Comparison of ENCODE assay signal across 20 cellular contexts in genomic region chr18:77321823-77322805, GRCh38.
DNase-seq lines count a peak whose midpoint lies in the region; ATAC-seq and TF ChIP-seq lines count a peak whose summit lies in the region.
"Had no signal": no experiment of that assay in that cellular context is flagged by ENCODE, and none has a peak within 500 bp of the region (broad histone marks: within the 10 kb centered on the region; RNA-seq: fewer than 3 reads in every experiment).

No MANE protein-coding gene starts in this region.

- peak; percentile 17 for DNase-seq in Daoy (ENCODE audit: low read depth)
- no peak for DNase-seq in Panc1 (ENCODE audit: low read depth, low spot score)
- no peak for DNase-seq in epithelial cell of proximal tubule (ENCODE audit: low read depth)
- DNase-seq in SK-N-DZ (ENCODE audit: low spot score): no peak
- no peak for DNase-seq in CD8-positive, alpha-beta memory T cell
- DNase-seq in A172 (ENCODE audit: low spot score): no peak
- DNase-seq: activated gamma-delta T cell; CD4-positive, alpha-beta T cell; H7; heart right ventricle; naive thymus-derived CD4-positive, alpha-beta T cell; NCI-H1105; NCI-H526; stimulated activated CD4-positive, alpha-beta T cell treated with anti-CD3 and anti-CD28 coated beads, Interleukin-2, amount 100 ng/mL, for 24 hours; stimulated activated naive CD4-positive, alpha-beta T cell; T-helper 1 cell had no signal

- peaks cover 14 to 66% of the 10 kb centered on the region in 2 donors for H3K27me3 Mint-ChIP-seq in CD8-positive, alpha-beta memory T cell

- CTCF ChIA-PET in Panc1 (lab: Charles Lee): no interaction called here
- CTCF ChIA-PET in CD8-positive, alpha-beta memory T cell (lab: Charles Lee): interaction anchor here (1.0 kb wide), 1 partner anchor 17 kb away, joined by 3 read pairs; no protein-coding TSS in a partner anchor

- TF ChIP-seq CTCF in Panc1 (IDR thresholded peaks at IDR 0.05): no peak
- no peak for TF ChIP-seq CTCF in epithelial cell of proximal tubule (conservative IDR thresholded peaks at IDR 0.05; ENCODE audit: low read depth, low read length)
- TF ChIP-seq CTCF in neural cell (IDR thresholded peaks at IDR 0.05; ENCODE audit: poor library complexity, severe bottlenecking): no peak

- H3K9me3 ChIP-seq in Panc1 (ENCODE audit: control insufficient read depth, insufficient read depth, low read depth, low read length) (no peaks in the 10 kb centered on the region), neural cell (ENCODE audit: low read length) (no peaks in the 10 kb centered on the region)
- no peaks in the 10 kb centered on the region for H3K9me3 ChIP-seq in CD8-positive, alpha-beta memory T cell (ENCODE audit: low read length)
- H3K9me3 ChIP-seq: breast epithelium, heart right ventricle had no signal

- no peak overlapping the region for H3K4me3 Mint-ChIP-seq in CD8-positive, alpha-beta memory T cell
- H3K4me3 Mint-ChIP-seq: CD4-positive, alpha-beta T cell; memory B cell; naive thymus-derived CD4-positive, alpha-beta T cell had no signal

- peaks cover 8% of the 10 kb centered on the region for H3K27me3 ChIP-seq in Panc1 (ENCODE audit: control insufficient read depth, insufficient read depth, low read length)
- H3K27me3 ChIP-seq in neural cell (ENCODE audit: insufficient read depth, low read depth, low read length): no peaks in the 10 kb centered on the region
- H3K27me3 ChIP-seq in CD8-positive, alpha-beta memory T cell (ENCODE audit: insufficient read depth, low read length, poor library complexity, severe bottlenecking): no peaks in the 10 kb centered on the region

- H3K36me3 Mint-ChIP-seq in CD8-positive, alpha-beta memory T cell: no peaks in the 10 kb centered on the region
- H3K36me3 Mint-ChIP-seq: memory B cell; naive thymus-derived CD4-positive, alpha-beta T cell had no signal

- H3K4me3 ChIP-seq in Panc1 (ENCODE audit: low read depth in 2 of 2, low read length in 2 of 2) (no peak overlapping the region), epithelial cell of proximal tubule (ENCODE audit: low read depth, low read length) (peak overlapping the region; percentile 6), neural cell (ENCODE audit: low read length) (no peak overlapping the region)
- no peak overlapping the region for H3K4me3 ChIP-seq in CD8-positive, alpha-beta memory T cell (ENCODE audit: low read length)
- H3K4me3 ChIP-seq: breast epithelium, heart right ventricle had no signal

- H3K9me3 Mint-ChIP-seq in CD8-positive, alpha-beta memory T cell: peaks cover 0 to 1% (median 0%) of the 10 kb centered on the region in 5 donors
- H3K9me3 Mint-ChIP-seq: CD4-positive, alpha-beta T cell; memory B cell; naive thymus-derived CD4-positive, alpha-beta T cell had no signal

- POLR2A ChIA-PET in Panc1 (lab: Charles Lee): interaction anchor here (0.5 to 0.6 kb wide), 2 partner anchors 33 to 74 kb away, joined by 3 to 6 read pairs; no protein-coding TSS in a partner anchor
- POLR2A ChIA-PET in CD8-positive, alpha-beta memory T cell (lab: Charles Lee): no interaction called here

- TF ChIP-seq EP300 in neural cell (conservative IDR thresholded peaks at IDR 0.05; ENCODE audit: poor library complexity, severe bottlenecking): no peak

- intact Hi-C loops in Panc1 (cut with micrococcal nuclease; ENCODE audit: unreplicated experiment): no loop called here

- H3K79me2 ChIP-seq in neural cell (replicated peaks; ENCODE audit: insufficient read depth, low read length): no peaks in the 10 kb centered on the region

- H3K9me2 ChIP-seq in neural cell (ENCODE audit: insufficient read depth, low read length): no peaks in the 10 kb centered on the region

- no peaks in the 10 kb centered on the region for H3F3A ChIP-seq in neural cell (ENCODE audit: insufficient read depth, low read length, poor library complexity, severe bottlenecking)

- H4K20me1 ChIP-seq in neural cell (ENCODE audit: insufficient read depth): no peaks in the 10 kb centered on the region

- H3K4me2 ChIP-seq in neural cell (ENCODE audit: low read length): no peak overlapping the region
- H3K4me2 ChIP-seq: KMS-11 had no signal

- in situ Hi-C loops in Panc1 (cut with HindIII; ENCODE audit: low pct_unique_long_range_greater_than_20kb, low sequenced_read_pairs): no loop called here

- H3K36me3 ChIP-seq in Panc1 (ENCODE audit: control insufficient read depth, insufficient read depth, low read length): no peaks in the 10 kb centered on the region
- no peaks in the 10 kb centered on the region for H3K36me3 ChIP-seq in neural cell (ENCODE audit: insufficient read depth, low read length)
- no peaks in the 10 kb centered on the region for H3K36me3 ChIP-seq in CD8-positive, alpha-beta memory T cell (ENCODE audit: insufficient read depth, low read length)
- H3K36me3 ChIP-seq: breast epithelium, heart right ventricle had no signal

- 0 out of 2 replicates have a peak, but pooled peaks have one; percentile 41 for ATAC-seq in Panc1
- ATAC-seq: naive thymus-derived CD4-positive, alpha-beta T cell had no signal

- BruUV-seq in Panc1 (replicated peaks; lab: Mats Ljungman, UMichigan): no TSS peak

- no peaks in the 10 kb centered on the region for H3K4me1 Mint-ChIP-seq in CD8-positive, alpha-beta memory T cell
- H3K4me1 Mint-ChIP-seq: memory B cell; naive thymus-derived CD4-positive, alpha-beta T cell had no signal

- no peak overlapping the region for H2AFZ ChIP-seq in neural cell (ENCODE audit: low read depth, low read length)

- H3K9ac ChIP-seq in neural cell (ENCODE audit: low read length): no peak overlapping the region
- H3K9ac ChIP-seq: KMS-11 had no signal

- H3K27ac ChIP-seq in Panc1 (ENCODE audit: low read length) (no peak overlapping the region), neural cell (ENCODE audit: low read length) (peak overlapping the region; percentile 9)
- no peak overlapping the region for H3K27ac ChIP-seq in CD8-positive, alpha-beta memory T cell (ENCODE audit: low read depth, low read length)
- H3K27ac ChIP-seq: breast epithelium, heart right ventricle, KMS-11 had no signal

- TF ChIP-seq RAD21 in neural cell (conservative IDR thresholded peaks at IDR 0.05): no peak

- H3K27ac Mint-ChIP-seq in CD8-positive, alpha-beta memory T cell: no peak overlapping the region
- H3K27ac Mint-ChIP-seq: CD4-positive, alpha-beta T cell; memory B cell had no signal

- H3K4me1 ChIP-seq in Panc1 (ENCODE audit: control insufficient read depth, insufficient read depth, low read length): no peaks in the 10 kb centered on the region
- H3K4me1 ChIP-seq in CD8-positive, alpha-beta memory T cell (ENCODE audit: insufficient read depth, low read length): no peaks in the 10 kb centered on the region
- H3K4me1 ChIP-seq: breast epithelium had no signal

TF ChIP-seq in neural cell, 6 proteins besides CTCF, POLR2A, EP300 and RAD21:
- no peak for TF ChIP-seq SMC3 (conservative IDR thresholded peaks at IDR 0.05; ENCODE audit: poor library complexity)
- no peak for TF ChIP-seq EZH2 (IDR thresholded peaks at IDR 0.05; ENCODE audit: borderline replicate concordance, insufficient read depth, low read length, poor library complexity, severe bottlenecking)
- no peak for TF ChIP-seq POLR2AphosphoS5 (IDR thresholded peaks at IDR 0.05)
